In genomic region chr2:46036929-46037328, GRCh38 we compare ENCODE assay signal across 2 cellular contexts.
TF ChIP-seq lines count a peak whose summit lies in the region.

No MANE protein-coding gene starts in this region.

TF ChIP-seq in SK-N-SH treated with all-trans-retinoic acid at 6 μM for 48 hours, 23 proteins besides CTCF, POLR2A, EP300 and RAD21 (continued from another document):
- no peak; the same call in 1 of the 2 replicates for TF ChIP-seq PATZ1 (CRISPR knock-in tag; IDR thresholded peaks at IDR 0.05; ENCODE audit: borderline replicate concordance)
- no peak for TF ChIP-seq BACH2 (CRISPR knock-in tag; IDR thresholded peaks at IDR 0.05; ENCODE audit: borderline replicate concordance)
- TF ChIP-seq ZNF8 (CRISPR knock-in tag; IDR thresholded peaks at IDR 0.05), result no peak
- no peak for TF ChIP-seq ZFP3 (CRISPR knock-in tag; IDR thresholded peaks at IDR 0.05)

TF ChIP-seq in GM23338, 12 proteins besides CTCF, POLR2A, EP300 and RAD21 (continued from another document):
- no peak for TF ChIP-seq ZNF462 (CRISPR knock-in tag; IDR thresholded peaks at IDR 0.05)
- no peak for TF ChIP-seq EZH2phosphoT487 (IDR thresholded peaks at IDR 0.05; ENCODE audit: unreplicated experiment)
- TF ChIP-seq ETS1 (IDR thresholded peaks at IDR 0.05), result no peak
